23 cellular contexts compared by ENCODE assay signal in the genomic region with DNA sequence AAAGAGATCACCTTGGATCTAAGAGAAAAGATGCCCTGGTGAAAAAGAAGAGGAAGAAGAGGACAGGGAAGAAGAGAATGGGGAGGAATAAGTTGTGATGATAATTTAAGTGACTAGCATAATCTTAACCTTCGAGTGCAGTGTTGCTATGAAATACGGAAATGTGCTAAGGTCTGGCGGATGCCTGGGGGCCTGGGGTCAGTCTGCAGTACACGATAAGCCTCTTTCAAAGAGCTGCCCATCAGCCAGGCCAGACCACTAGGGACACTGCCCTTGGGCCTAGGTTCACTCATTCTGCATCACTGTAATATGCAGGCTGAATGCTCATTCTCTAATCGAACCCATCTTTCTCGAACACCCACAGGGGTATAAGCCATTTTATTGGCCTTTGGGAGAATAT.
"Had no signal": no experiment of that assay in that cellular context is flagged by ENCODE, and none has a peak within 500 bp of the region (broad histone marks: within the 10 kb centered on the region; RNA-seq: fewer than 3 reads in every experiment).

No MANE protein-coding gene starts in this region.

- H3K4me3 ChIP-seq: MG63, SJSA1 had no signal

- H3K9me3 ChIP-seq: MG63, SJSA1, SK-N-SH had no signal

- H3K27ac ChIP-seq: SJSA1 had no signal

- H3K27me3 ChIP-seq: MG63, SJSA1 had no signal

- DNase-seq: activated CD4-positive, alpha-beta T cell treated with anti-CD3 and anti-CD28 coated beads, Interleukin-2, amount 10 ng/mL, durations not matched to agents 24 days and 14 days; activated CD4-positive, alpha-beta T cell treated with anti-CD3 and anti-CD28 coated beads, Interleukin-2, amount 50 U/mL, for 4 hours; activated CD8-positive, alpha-beta T cell treated with anti-CD3 and anti-CD28 coated beads for 36 hours; activated gamma-delta T cell; activated naive CD4-positive, alpha-beta T cell treated with anti-CD3 and anti-CD28 coated beads for 36 hours; activated naive CD8-positive, alpha-beta T cell treated with anti-CD3 and anti-CD28 coated beads, Interleukin-2, amount 50 U/mL, for 24 hours; activated T-cell treated with anti-CD3 and anti-CD28 coated beads, Interleukin-2, amount 50 U/mL, for 24 hours; anterior cingulate cortex; caudate nucleus; Kasumi-1; KG1; MG63; MV-4-11; NCI-H1092; NCI-H1436 treated with DMSO at 0.1 percent for 48 hours; NCI-H1694 treated with DMSO at 0.1 percent for 48 hours; NCI-H2029; NCI-H345; NCI-H524 treated with DMSO at 0.1 percent for 48 hours; SHP77 treated with DMSO at 0.1 percent for 48 hours; SK-N-SH had no signal

- H3K36me3 ChIP-seq: MG63, SJSA1 had no signal

- ATAC-seq: activated CD8-positive, alpha-beta T cell treated with anti-CD3 and anti-CD28 coated beads for 36 hours; activated naive CD8-positive, alpha-beta T cell treated with anti-CD3 and anti-CD28 coated beads, Interleukin-2, amount 50 U/mL, for 24 hours; Panc1 had no signal
